19 cellular contexts compared by ENCODE assay signal in genomic region chr5:69099302-69099701, GRCh38.
"Had no signal": no experiment of that assay in that cellular context is flagged by ENCODE, and none has a peak within 500 bp of the region (broad histone marks: within the 10 kb centered on the region; RNA-seq: fewer than 3 reads in every experiment).

No MANE protein-coding gene starts in this region.

- ATAC-seq: activated CD4-positive, CD25-positive, alpha-beta regulatory T cell treated with anti-CD3 and anti-CD28 coated beads, Interleukin-2, amount 50 U/mL, for 24 hours; heart right ventricle; left colon; naive thymus-derived CD4-positive, alpha-beta T cell; right lobe of liver; stimulated activated naive B cell treated with anti-CD40 and anti-IgM and Interleukin-4, amounts not matched to agents 10 μg/mL and 1 μg/mL and 100 μg/mL, for 72 hours had no signal

- H3K27ac ChIP-seq: epithelial cell of prostate, heart right ventricle, right lobe of liver, skin epidermis, vagina had no signal

- H3K27ac Mint-ChIP-seq: activated CD4-positive, alpha-beta T cell treated with anti-CD3 and anti-CD28 coated beads, Interleukin-2, amount 10 ng/mL, durations not matched to agents 7 days and 5 days; activated T-cell treated with anti-CD3 and anti-CD28 coated beads, Interleukin-2, amount 50 U/mL, for 24 hours; activated T-helper 2 cell treated with anti-CD3 and anti-CD28 coated beads, Interferon-gamma antibody, Interleukin-2, Interleukin-4, amounts not matched to agents 10 μg/mL and 5 μg/mL and 100 μg/mL, durations not matched to agents 14 hours and 24 hours and 36 hours had no signal

- H3K27me3 Mint-ChIP-seq: activated CD4-positive, alpha-beta T cell treated with anti-CD3 and anti-CD28 coated beads, Interleukin-2, amount 10 ng/mL, durations not matched to agents 7 days and 5 days; activated T-cell treated with anti-CD3 and anti-CD28 coated beads, Interleukin-2, amount 50 U/mL, for 24 hours; naive thymus-derived CD4-positive, alpha-beta T cell; stimulated activated naive B cell treated with anti-CD40 and anti-IgM and Interleukin-4, amounts not matched to agents 10 μg/mL and 1 μg/mL and 100 μg/mL, for 72 hours had no signal

- H3K9me3 Mint-ChIP-seq: activated CD4-positive, alpha-beta T cell treated with anti-CD3 and anti-CD28 coated beads, Interleukin-2, amount 10 ng/mL, durations not matched to agents 7 days and 5 days; activated T-cell treated with anti-CD3 and anti-CD28 coated beads, Interleukin-2, amount 50 U/mL, for 24 hours; activated T-helper 2 cell treated with anti-CD3 and anti-CD28 coated beads, Interferon-gamma antibody, Interleukin-2, Interleukin-4, amounts not matched to agents 10 μg/mL and 5 μg/mL and 100 μg/mL, durations not matched to agents 14 hours and 24 hours and 36 hours; naive thymus-derived CD4-positive, alpha-beta T cell; stimulated activated naive B cell treated with anti-CD40 and anti-IgM and Interleukin-4, amounts not matched to agents 10 μg/mL and 1 μg/mL and 100 μg/mL, for 72 hours had no signal

- H3K4me3 ChIP-seq: heart right ventricle, right lobe of liver, skin epidermis, testis, vagina had no signal

- H3K4me3 Mint-ChIP-seq: activated CD4-positive, alpha-beta T cell treated with anti-CD3 and anti-CD28 coated beads, Interleukin-2, amount 10 ng/mL, durations not matched to agents 7 days and 5 days; activated T-cell treated with anti-CD3 and anti-CD28 coated beads, Interleukin-2, amount 50 U/mL, for 24 hours; stimulated activated naive B cell treated with anti-CD40 and anti-IgM and Interleukin-4, amounts not matched to agents 10 μg/mL and 1 μg/mL and 100 μg/mL, for 72 hours had no signal

- H3K27me3 ChIP-seq: heart right ventricle, right lobe of liver, testis, vagina had no signal

- DNase-seq: activated CD4-positive, alpha-beta T cell treated with anti-CD3 and anti-CD28 coated beads, Interleukin-2, amount 10 ng/mL, durations not matched to agents 7 days and 5 days; activated CD8-positive, alpha-beta memory T cell treated with anti-CD3 and anti-CD28 coated beads, Interleukin-2, amount 50 U/mL, for 4 hours; activated naive CD4-positive, alpha-beta T cell; activated T-cell treated with anti-CD3 and anti-CD28 coated beads, Interleukin-2, amount 50 U/mL, for 24 hours; cerebellar nuclear complex; cortex of kidney; foreskin fibroblast; heart right ventricle; left colon; naive thymus-derived CD4-positive, alpha-beta T cell; right lobe of liver; stimulated activated naive B cell treated with anti-CD40 and anti-IgM and Interleukin-4, amounts not matched to agents 10 μg/mL and 1 μg/mL and 100 μg/mL, for 72 hours; testis; trophoblast cell had no signal

- H3K36me3 ChIP-seq: vagina had no signal

- H3K9me3 ChIP-seq: heart right ventricle, right lobe of liver, testis, vagina had no signal
